ENCODE assay signal across 18 cellular contexts in genomic region chr16:57904101-57904500, GRCh38.
DNase-seq lines count a peak whose midpoint lies in the region; ATAC-seq and TF ChIP-seq lines count a peak whose summit lies in the region.
"Had no signal": no experiment of that assay in that cellular context is flagged by ENCODE, and none has a peak within 500 bp of the region (broad histone marks: within the 10 kb centered on the region; RNA-seq: fewer than 3 reads in every experiment).

No MANE protein-coding gene starts in this region.

- no peaks in the 10 kb centered on the region for H4K20me1 ChIP-seq in MM.1S (ENCODE audit: insufficient read depth, low read length)
- H4K20me1 ChIP-seq: BLaER1 treated with 17β-estradiol and CSF1 and Interleukin-3, amounts not matched to agents 10 nM and 100 nM had no signal

- H3K27ac Mint-ChIP-seq in CD14-positive monocyte (peak overlapping the region in 2 of 7 donors; percentile 12 to 36), MCF 10A (ENCODE audit: low read depth, unreplicated experiment) (no peak overlapping the region)
- peak overlapping the region; percentile 39 for H3K27ac Mint-ChIP-seq in dendritic cell treated with granulocyte-macrophage colony-stimulating factor and Interleukin-4, amounts not matched to agents 40 ng/mL and 50 ng/mL, for 4 days
- H3K27ac Mint-ChIP-seq: B cell; CD4-positive, alpha-beta memory T cell; GM23338 had no signal

- no peaks in the 10 kb centered on the region for H3K79me1 ChIP-seq in mesenchymal stem cell (replicated peaks; ENCODE audit: low read length, poor library complexity, severe bottlenecking)

- H3K18ac ChIP-seq in mesenchymal stem cell (ENCODE audit: low read depth in 1 of 2, low read length in 2 of 2) = no peak overlapping the region

- H4K91ac ChIP-seq in mesenchymal stem cell (ENCODE audit: low read length) = peak overlapping the region; percentile 27

- H3K9ac ChIP-seq in MM.1S (ENCODE audit: low read length) = no peak overlapping the region
- no peak overlapping the region for H3K9ac ChIP-seq in mesenchymal stem cell (ENCODE audit: low read length)
- H3K9ac ChIP-seq: BLaER1 treated with 17β-estradiol and CSF1 and Interleukin-3, amounts not matched to agents 10 nM and 100 nM had no signal

- H3K4me3 Mint-ChIP-seq in CD14-positive monocyte (peak overlapping the region in 1 of 2 donors; percentile 39), MCF 10A (ENCODE audit: unreplicated experiment) (no peak overlapping the region)
- no peak overlapping the region for H3K4me3 Mint-ChIP-seq in dendritic cell treated with granulocyte-macrophage colony-stimulating factor and Interleukin-4, amounts not matched to agents 40 ng/mL and 50 ng/mL, for 4 days
- H3K4me3 Mint-ChIP-seq: B cell; CD4-positive, alpha-beta memory T cell; GM23338; H9 had no signal

- WGBS in mesenchymal stem cell = 82% methylated on average over 8 of the region's 8 CpGs
- WGBS in heart left ventricle, 4 donors = 51 to 67% (median 63%) methylated on average over 7 to 8 of the region's 8 CpGs

- no peak overlapping the region for H2BK5ac ChIP-seq in mesenchymal stem cell (ENCODE audit: low read depth, low read length, poor library complexity, severe bottlenecking)

- POLR2A ChIA-PET in MCF 10A (lab: Yijun Ruan, JAX) = no interaction called here

- no peak overlapping the region for H2AK5ac ChIP-seq in mesenchymal stem cell (ENCODE audit: low read length, severe bottlenecking)

- H2AFZ ChIP-seq in MM.1S (ENCODE audit: low read length) = peak overlapping the region; percentile 55
- no peak overlapping the region for H2AFZ ChIP-seq in mesenchymal stem cell (ENCODE audit: low read depth, low read length)
- H2AFZ ChIP-seq: GM23338 had no signal

- H3K27me3 ChIP-seq in MM.1S (replicated peaks; ENCODE audit: insufficient read depth, low read length) (no peaks in the 10 kb centered on the region), mesenchymal stem cell (ENCODE audit: control insufficient read depth in 1 of 2, insufficient read depth in 1 of 2, low read length in 2 of 2) (peaks cover 38 to 80% of the 10 kb centered on the region in 2 experiments), heart left ventricle (peaks cover 0 to 28% (median 5%) of the 10 kb centered on the region in 9 donors)

- H3K9me3 ChIP-seq in MM.1S (replicated peaks; ENCODE audit: insufficient read depth, low read length) (no peaks in the 10 kb centered on the region), mesenchymal stem cell (ENCODE audit: control insufficient read depth, low read length) (no peaks in the 10 kb centered on the region), heart left ventricle (no peaks in the 10 kb centered on the region)
- H3K9me3 ChIP-seq: BLaER1 treated with 17β-estradiol and CSF1 and Interleukin-3, amounts not matched to agents 10 nM and 100 nM had no signal

- H2BK12ac ChIP-seq in mesenchymal stem cell (ENCODE audit: low read length in 2 of 2) = no peak overlapping the region

- no peak overlapping the region for H3K27ac ChIP-seq in MM.1S (ENCODE audit: low read length)
- H3K27ac ChIP-seq in mesenchymal stem cell (ENCODE audit: low read length, poor library complexity, severe bottlenecking) = no peak overlapping the region
- no peak overlapping the region for H3K27ac ChIP-seq in heart left ventricle
- no peak overlapping the region for H3K27ac ChIP-seq in caudate nucleus (ENCODE audit: low read depth, low read length)
- H3K27ac ChIP-seq: 22Rv1; BLaER1 treated with 17β-estradiol and CSF1 and Interleukin-3, amounts not matched to agents 10 nM and 100 nM had no signal

- peaks cover 7 to 24% (median 10%) of the 10 kb centered on the region in 3 donors for H3K27me3 Mint-ChIP-seq in CD14-positive monocyte (ENCODE audit: low read depth in 3 of 3)
- H3K27me3 Mint-ChIP-seq in dendritic cell treated with granulocyte-macrophage colony-stimulating factor and Interleukin-4, amounts not matched to agents 40 ng/mL and 50 ng/mL, for 4 days = peaks cover 38% of the 10 kb centered on the region
- no peaks in the 10 kb centered on the region for H3K27me3 Mint-ChIP-seq in MCF 10A (ENCODE audit: insufficient read depth, unreplicated experiment)

- H3K4me1 Mint-ChIP-seq in CD14-positive monocyte (peaks cover 13% of the 10 kb centered on the region), MCF 10A (ENCODE audit: insufficient read depth, unreplicated experiment) (peaks cover 6% of the 10 kb centered on the region)
- peaks cover 27% of the 10 kb centered on the region for H3K4me1 Mint-ChIP-seq in dendritic cell treated with granulocyte-macrophage colony-stimulating factor and Interleukin-4, amounts not matched to agents 40 ng/mL and 50 ng/mL, for 4 days (ENCODE audit: low read depth)
- H3K4me1 Mint-ChIP-seq: B cell had no signal

- TF ChIP-seq POLR2A in heart left ventricle (IDR thresholded peaks at IDR 0.05) = no peak

- H3K23ac ChIP-seq in mesenchymal stem cell (ENCODE audit: low read length in 2 of 2) = no peak overlapping the region

- no peaks in the 10 kb centered on the region for H3K9me3 Mint-ChIP-seq in CD14-positive monocyte
- H3K9me3 Mint-ChIP-seq in dendritic cell treated with granulocyte-macrophage colony-stimulating factor and Interleukin-4, amounts not matched to agents 40 ng/mL and 50 ng/mL, for 4 days = no peaks in the 10 kb centered on the region
- no peaks in the 10 kb centered on the region for H3K9me3 Mint-ChIP-seq in MCF 10A (ENCODE audit: unreplicated experiment)
- H3K9me3 Mint-ChIP-seq: CD4-positive, alpha-beta memory T cell; GM23338; H9 had no signal

- peak; percentile 33 for DNase-seq in CD14-positive monocyte (ENCODE audit: low spot score)
- DNase-seq in MM.1S = no peak
- no peak for DNase-seq in mesenchymal stem cell
- DNase-seq in NCI-H69 (lab: John Stamatoyannopoulos, UW) = no peak
- DNase-seq in heart left ventricle = no peak
- no peak for DNase-seq in MCF 10A (ENCODE audit: unreplicated experiment)
- DNase-seq in caudate nucleus (lab: John Stamatoyannopoulos, UW) = no peak
- DNase-seq: Calu3; CD4-positive, alpha-beta memory T cell; COR-L47; DMS79 treated with DMSO at 0.1 percent for 48 hours; H9 had no signal

- no peaks in the 10 kb centered on the region for H3K36me3 Mint-ChIP-seq in CD14-positive monocyte
- no peaks in the 10 kb centered on the region for H3K36me3 Mint-ChIP-seq in dendritic cell treated with granulocyte-macrophage colony-stimulating factor and Interleukin-4, amounts not matched to agents 40 ng/mL and 50 ng/mL, for 4 days (ENCODE audit: low read depth)
- no peaks in the 10 kb centered on the region for H3K36me3 Mint-ChIP-seq in MCF 10A (ENCODE audit: insufficient read depth, unreplicated experiment)
- H3K36me3 Mint-ChIP-seq: CD4-positive, alpha-beta memory T cell had no signal

- no peaks in the 10 kb centered on the region for H3F3A ChIP-seq in MM.1S (ENCODE audit: insufficient read depth, low read length)

- H3K4me3 ChIP-seq in MM.1S (ENCODE audit: low read length) (no peak overlapping the region), mesenchymal stem cell (ENCODE audit: insufficient read depth in 1 of 2, low read depth in 1 of 2, low read length in 2 of 2) (no peak overlapping the region), heart left ventricle (no peak overlapping the region)
- H3K4me3 ChIP-seq: BLaER1 treated with 17β-estradiol and CSF1 and Interleukin-3, amounts not matched to agents 10 nM and 100 nM; GM23338 had no signal

- H3K4ac ChIP-seq in mesenchymal stem cell (ENCODE audit: low read depth in 1 of 2, low read length in 2 of 2) = no peak overlapping the region

- no peak overlapping the region for H4K8ac ChIP-seq in mesenchymal stem cell (ENCODE audit: low read length)

- no peak for TF ChIP-seq CTCF in CD14-positive monocyte (IDR thresholded peaks at IDR 0.05)
- TF ChIP-seq CTCF in MM.1S (IDR thresholded peaks at IDR 0.05; ENCODE audit: low read length) = no peak
- no peak for TF ChIP-seq CTCF in heart left ventricle (IDR thresholded peaks at IDR 0.05)
- TF ChIP-seq CTCF in MCF 10A (IDR thresholded peaks at IDR 0.05; ENCODE audit: unreplicated experiment) = no peak

- CTCF ChIA-PET in MCF 10A (lab: Yijun Ruan, JAX) = interaction anchor here (0.7 to 8.4 kb wide), 3 partner anchors 35 to 96 kb away, joined by 3 to 88 read pairs (median 3); partner anchors contain the start of genes USB1 and ZNF319

- no peaks in the 10 kb centered on the region for H3K79me2 ChIP-seq in MM.1S (ENCODE audit: low read length)

- H3K4me1 ChIP-seq in MM.1S (ENCODE audit: low read length) (no peaks in the 10 kb centered on the region), mesenchymal stem cell (ENCODE audit: control insufficient read depth, insufficient read depth, low read depth, low read length) (peaks cover 14% of the 10 kb centered on the region), heart left ventricle (peaks cover 0 to 5% (median 0%) of the 10 kb centered on the region in 12 donors)

- no TSS peak for BruUV-seq in MCF 10A (replicated peaks; lab: Mats Ljungman, UMichigan)

- H3K14ac ChIP-seq in mesenchymal stem cell (ENCODE audit: low read length in 2 of 2) = no peak overlapping the region

- H2BK120ac ChIP-seq in mesenchymal stem cell (ENCODE audit: low read depth, low read length) = no peak overlapping the region

- no peak overlapping the region for H2BK15ac ChIP-seq in mesenchymal stem cell (ENCODE audit: low read depth, poor library complexity, severe bottlenecking)

- H3K4me2 ChIP-seq in MM.1S (ENCODE audit: low read depth, low read length) (peak overlapping the region; percentile 32; the same call in 1 of the 2 replicates), mesenchymal stem cell (ENCODE audit: low read length, poor library complexity, severe bottlenecking) (no peak overlapping the region)
- H3K4me2 ChIP-seq: GM23338 had no signal

- intact Hi-C loops in CD14-positive monocyte (cut with micrococcal nuclease) = no loop called here
- intact Hi-C loops in dendritic cell treated with granulocyte-macrophage colony-stimulating factor and Interleukin-4, amounts not matched to agents 40 ng/mL and 50 ng/mL, for 4 days (cut with micrococcal nuclease) = no loop called here
- intact Hi-C loops in heart left ventricle (cut with DNase I) = loop anchor here in 5 of 10 donors (5.0 to 10.0 kb wide), 3 partner anchors 218 to 761 kb away; partner anchors contain the start of gene CFAP20 (in 3 of the 5)
- intact Hi-C loops in MCF 10A (cut with micrococcal nuclease) = no loop called here

- H3K9me2 ChIP-seq in MM.1S (replicated peaks; ENCODE audit: insufficient read depth, low read length) = no peaks in the 10 kb centered on the region

- H3K36me3 ChIP-seq in MM.1S (replicated peaks; ENCODE audit: insufficient read depth, low read length) (no peaks in the 10 kb centered on the region), mesenchymal stem cell (ENCODE audit: control insufficient read depth in 1 of 2, insufficient read depth in 2 of 2, low read depth in 1 of 2, low read length in 2 of 2) (no peaks in the 10 kb centered on the region), heart left ventricle (no peaks in the 10 kb centered on the region)
- H3K36me3 ChIP-seq: BLaER1 treated with 17β-estradiol and CSF1 and Interleukin-3, amounts not matched to agents 10 nM and 100 nM had no signal

- ATAC-seq in heart left ventricle = no peak
- ATAC-seq: GM23338, HCT116 had no signal
